9 cellular contexts compared by ENCODE assay signal in genomic region chr7:77327932-77328628, GRCh38.
DNase-seq lines count a peak whose midpoint lies in the region; ATAC-seq and TF ChIP-seq lines count a peak whose summit lies in the region.
"Had no signal": no experiment of that assay in that cellular context is flagged by ENCODE, and none has a peak within 500 bp of the region (broad histone marks: within the 10 kb centered on the region; RNA-seq: fewer than 3 reads in every experiment).

No MANE protein-coding gene starts in this region.

- H3K27ac ChIP-seq in heart left ventricle (peak overlapping the region in 9 of 12 donors; percentile 7 to 76 (median 31)), transverse colon (peak overlapping the region; percentile 44 to 73 (median 64))

- no peak overlapping the region for H3K4me3 ChIP-seq in heart left ventricle
- H3K4me3 ChIP-seq in transverse colon = no peak overlapping the region

- H3K36me3 ChIP-seq in heart left ventricle (peaks cover 0 to 24% (median 0%) of the 10 kb centered on the region in 9 donors), transverse colon (no peaks in the 10 kb centered on the region)

- 35 to 50% (median 43%) methylated on average over 6 of the region's 6 CpGs for WGBS in heart left ventricle, 4 donors
- WGBS in transverse colon (ENCODE audit: low coverage in 1 of 2), 2 donors = 63% methylated on average over 6 of the region's 6 CpGs; no CpG with 5 or more reads in 1 of the 2 donors

- no peak for TF ChIP-seq POLR2A in heart left ventricle (IDR thresholded peaks at IDR 0.05)
- no peak for TF ChIP-seq POLR2A in transverse colon (IDR thresholded peaks at IDR 0.05)

- peaks cover 5 to 60% (median 36%) of the 10 kb centered on the region in 12 donors for H3K4me1 ChIP-seq in heart left ventricle
- peaks cover 12 to 47% (median 24%) of the 10 kb centered on the region in 4 donors for H3K4me1 ChIP-seq in transverse colon

- peak; percentile 6 for DNase-seq in activated naive CD4-positive, alpha-beta T cell treated with Interleukin-2 at 50 U/mL for 16 hours
- DNase-seq in activated naive CD4-positive, alpha-beta T cell (lab: John Stamatoyannopoulos, UW) = no peak
- DNase-seq in activated CD4-positive, alpha-beta T cell treated with anti-CD3 and anti-CD28 coated beads, Interleukin-2, amount 50 U/mL, for 1 hour = peak; percentile 1
- DNase-seq in heart left ventricle (peak in 1 of 5 donors; percentile 27), transverse colon (no peak), GM19238 (ENCODE audit: insufficient read length, low spot score) (no peak), 8988T (no peak)
- DNase-seq: NCI-H510A had no signal

- H3K27me3 ChIP-seq in heart left ventricle (no peaks in the 10 kb centered on the region), transverse colon (no peaks in the 10 kb centered on the region)

- ATAC-seq in heart left ventricle (peak; percentile 9 to 27 (median 18)), GM18498 (IDR thresholded peaks at IDR 0.05; ENCODE audit: unreplicated experiment) (no peak)

- TF ChIP-seq CTCF in heart left ventricle (IDR thresholded peaks at IDR 0.05) = no peak
- TF ChIP-seq CTCF in transverse colon (IDR thresholded peaks at IDR 0.05) = no peak

- no peaks in the 10 kb centered on the region for H3K9me3 ChIP-seq in heart left ventricle
- H3K9me3 ChIP-seq in transverse colon = no peaks in the 10 kb centered on the region

- intact Hi-C loops in heart left ventricle (cut with DNase I) = loop anchor here in 4 of 10 donors (5.0 kb wide), 3 partner anchors 76 to 206 kb away; partner anchors contain the start of gene CCDC146 (in 1 of the 4)
- intact Hi-C loops in transverse colon (cut with DNase I; ENCODE audit: low total_unique reads) = no loop called here

- no peak for TF ChIP-seq EP300 in transverse colon (IDR thresholded peaks at IDR 0.05; ENCODE audit: low read depth)

- in situ Hi-C loops in transverse colon (cut with MboI; ENCODE audit: low pct_ligation_motif_present in 1 of 4, low pct_unique_long_range_greater_than_20kb in 1 of 4, low sequenced_read_pairs in 3 of 4) = no loop called here

Comparison
In these comparisons a context has a peak if more than half of its experiments do, and no peak if none do; other contexts are left out.
1. DNase-seq: peak in activated naive CD4-positive, alpha-beta T cell treated with Interleukin-2 at 50 U/mL for 16 hours (single experiment) and activated CD4-positive, alpha-beta T cell treated with anti-CD3 and anti-CD28 coated beads, Interleukin-2, amount 50 U/mL, for 1 hour (single experiment); none in activated naive CD4-positive, alpha-beta T cell (0 of 4), transverse colon (single experiment), GM19238 (single experiment) and 8988T (single experiment).